32 cellular contexts compared by ENCODE assay signal in genomic region chr17:29278692-29279091, GRCh38. TPM values are rescaled to one million over a fixed set of nuclear protein-coding genes. Genes with fewer than 3 reads are reported as not detected.
DNase-seq lines count a peak whose midpoint lies in the region; ATAC-seq and TF ChIP-seq lines count a peak whose summit lies in the region.
"Had no signal": no experiment of that assay in that cellular context is flagged by ENCODE, and none has a peak within 500 bp of the region (broad histone marks: within the 10 kb centered on the region; RNA-seq: fewer than 3 reads in every experiment).

No MANE protein-coding gene starts in this region.

- H3K4me1 Mint-ChIP-seq in activated naive CD8-positive, alpha-beta T cell (ENCODE audit: low read depth): peaks cover 69% of the 10 kb centered on the region
- peaks cover 48% of the 10 kb centered on the region for H3K4me1 Mint-ChIP-seq in activated naive CD8-positive, alpha-beta T cell treated with anti-CD3 and anti-CD28 coated beads for 36 hours
- peaks cover 29% of the 10 kb centered on the region for H3K4me1 Mint-ChIP-seq in GM23338
- peaks cover 49 to 61% of the 10 kb centered on the region in 2 donors for H3K4me1 Mint-ChIP-seq in effector memory CD8-positive, alpha-beta T cell (ENCODE audit: low read depth in 2 of 2)

- H2AFZ ChIP-seq in GM23338: no peak overlapping the region

- peaks cover 33% of the 10 kb centered on the region for H3K36me3 Mint-ChIP-seq in activated naive CD8-positive, alpha-beta T cell
- peaks cover 95% of the 10 kb centered on the region for H3K36me3 Mint-ChIP-seq in activated naive CD8-positive, alpha-beta T cell treated with anti-CD3 and anti-CD28 coated beads for 36 hours
- H3K36me3 Mint-ChIP-seq in GM23338 (ENCODE audit: low read depth): peaks cover 88% of the 10 kb centered on the region
- H3K36me3 Mint-ChIP-seq in effector memory CD8-positive, alpha-beta T cell (ENCODE audit: insufficient read depth): peaks cover 96% of the 10 kb centered on the region

- peaks cover 15% of the 10 kb centered on the region; the same call in 1 of the 2 replicates for H3F3A ChIP-seq in GM23338 (replicated peaks; ENCODE audit: low read depth)

- peaks cover 100% of the 10 kb centered on the region for H3K79me2 ChIP-seq in GM23338 (replicated peaks; ENCODE audit: insufficient read depth)

- no peak overlapping the region for H3K27ac Mint-ChIP-seq in activated naive CD8-positive, alpha-beta T cell
- H3K27ac Mint-ChIP-seq in activated naive CD8-positive, alpha-beta T cell treated with anti-CD3 and anti-CD28 coated beads for 36 hours: no peak overlapping the region
- H3K27ac Mint-ChIP-seq in GM23338: no peak overlapping the region
- H3K27ac Mint-ChIP-seq in effector memory CD8-positive, alpha-beta T cell: peak overlapping the region; percentile 38 to 72
- H3K27ac Mint-ChIP-seq: HFFc6 had no signal

- no peaks in the 10 kb centered on the region for H3K9me2 ChIP-seq in GM23338 (ENCODE audit: insufficient read depth)

- in situ Hi-C loops in GM13977 (cut with MboI; ENCODE audit: low pct_unique_long_range_greater_than_20kb, low sequenced_read_pairs, unreplicated experiment): no loop called here

- H3K27ac ChIP-seq in GM23338 (ENCODE audit: low read depth): no peak overlapping the region
- H3K27ac ChIP-seq in stomach: no peak overlapping the region
- H3K27ac ChIP-seq: BLaER1 treated with 17β-estradiol and CSF1 and Interleukin-3, amounts not matched to agents 10 nM and 100 nM; HL-60; Peyer's patch had no signal

- TF ChIP-seq POLR2A in stomach (IDR thresholded peaks at IDR 0.05): no peak

- no peaks in the 10 kb centered on the region for H3K27me3 ChIP-seq in GM23338 (ENCODE audit: insufficient read depth)
- no peaks in the 10 kb centered on the region for H3K27me3 ChIP-seq in stomach
- H3K27me3 ChIP-seq: BLaER1 treated with 17β-estradiol and CSF1 and Interleukin-3, amounts not matched to agents 10 nM and 100 nM; Peyer's patch had no signal

- peaks cover 20% of the 10 kb centered on the region; the same call in 1 of the 2 replicates for H3K36me3 ChIP-seq in GM23338 (ENCODE audit: insufficient read depth)
- peaks cover 23 to 86% (median 73%) of the 10 kb centered on the region in 4 donors for H3K36me3 ChIP-seq in stomach

- TF ChIP-seq CTCF in GM23338 (conservative IDR thresholded peaks at IDR 0.05; ENCODE audit: low read depth in 2 of 2): no peak
- TF ChIP-seq CTCF in GM13977 (IDR thresholded peaks at IDR 0.05; ENCODE audit: extremely low read depth, insufficient read depth, missing control alignments): no peak
- TF ChIP-seq CTCF in stomach (IDR thresholded peaks at IDR 0.05): no peak

- H3K4me3 ChIP-seq in GM23338: no peak overlapping the region
- no peak overlapping the region for H3K4me3 ChIP-seq in stomach
- H3K4me3 ChIP-seq: BLaER1 treated with 17β-estradiol and CSF1 and Interleukin-3, amounts not matched to agents 10 nM and 100 nM; Peyer's patch had no signal

- H3K9me3 Mint-ChIP-seq in activated naive CD8-positive, alpha-beta T cell (ENCODE audit: low read depth): no peaks in the 10 kb centered on the region
- peaks cover 7% of the 10 kb centered on the region for H3K9me3 Mint-ChIP-seq in activated naive CD8-positive, alpha-beta T cell treated with anti-CD3 and anti-CD28 coated beads for 36 hours
- no peaks in the 10 kb centered on the region for H3K9me3 Mint-ChIP-seq in GM23338
- peaks cover 0 to 1% of the 10 kb centered on the region in 2 donors for H3K9me3 Mint-ChIP-seq in effector memory CD8-positive, alpha-beta T cell
- H3K9me3 Mint-ChIP-seq: HFFc6 had no signal

- intact Hi-C loops in stomach (cut with DNase I; ENCODE audit: low total_unique reads): no loop called here

- H3K4me3 Mint-ChIP-seq in activated naive CD8-positive, alpha-beta T cell: peak overlapping the region; percentile 28
- H3K4me3 Mint-ChIP-seq in activated naive CD8-positive, alpha-beta T cell treated with anti-CD3 and anti-CD28 coated beads for 36 hours: no peak overlapping the region
- no peak overlapping the region for H3K4me3 Mint-ChIP-seq in GM23338
- peak overlapping the region; percentile 25 to 46 for H3K4me3 Mint-ChIP-seq in effector memory CD8-positive, alpha-beta T cell

- no peaks in the 10 kb centered on the region for H3K27me3 Mint-ChIP-seq in activated naive CD8-positive, alpha-beta T cell
- H3K27me3 Mint-ChIP-seq in activated naive CD8-positive, alpha-beta T cell treated with anti-CD3 and anti-CD28 coated beads for 36 hours: no peaks in the 10 kb centered on the region
- peaks cover 7% of the 10 kb centered on the region for H3K27me3 Mint-ChIP-seq in GM23338 (ENCODE audit: insufficient read depth, low read depth, poor library complexity)
- no peaks in the 10 kb centered on the region for H3K27me3 Mint-ChIP-seq in effector memory CD8-positive, alpha-beta T cell
- H3K27me3 Mint-ChIP-seq: CD4-positive, alpha-beta memory T cell had no signal

- no peaks in the 10 kb centered on the region for H3K9me3 ChIP-seq in stomach
- H3K9me3 ChIP-seq: Peyer's patch had no signal

- TF ChIP-seq EP300 in stomach (IDR thresholded peaks at IDR 0.05): no peak

- DNase-seq in activated naive CD8-positive, alpha-beta T cell treated with anti-CD3 and anti-CD28 coated beads for 36 hours: no peak
- DNase-seq in GM23338 (ENCODE audit: low spot score) (no peak), GM13977 (ENCODE audit: low spot score) (no peak), stomach (no peak), SKM-1 treated with dmso at 0.1 percent for 144 hours (lab: John Stamatoyannopoulos, UW; ENCODE audit: unreplicated experiment) (no peak)
- no peak for DNase-seq in effector memory CD8-positive, alpha-beta T cell
- DNase-seq: AML-193; CD4-positive, alpha-beta memory T cell; COR-L47; DMS79; GF-D8; H7; HFFc6; Kasumi-1; MV-4-11; NCI-H1105 treated with DMSO at 0.1 percent for 48 hours; NCI-H146; NCI-H1930; NCI-H2107; NCI-H446 treated with DMSO at 0.1 percent for 48 hours; NCI-H526; NCI-H82; Peyer's patch; SHP77 treated with DMSO at 0.1 percent for 48 hours had no signal

- H3K4me1 ChIP-seq in GM23338 (ENCODE audit: insufficient read depth) (peaks cover 12% of the 10 kb centered on the region; the same call in 1 of the 2 replicates), stomach (peaks cover 41 to 96% (median 69%) of the 10 kb centered on the region in 4 donors)

- ATAC-seq in GM23338: no peak
- ATAC-seq in effector memory CD8-positive, alpha-beta T cell (replicated peaks): no peak

- H3K4me2 ChIP-seq in GM23338: 0 out of 2 replicates have a peak overlapping the region, but pooled peaks have one; percentile 14

- peaks cover 94% of the 10 kb centered on the region for H4K20me1 ChIP-seq in GM23338 (replicated peaks; ENCODE audit: insufficient read depth)

TF ChIP-seq in GM23338, 12 proteins besides CTCF, POLR2A, EP300 and RAD21 (continues in another document):
- no peak for TF ChIP-seq EZH2 (IDR thresholded peaks at IDR 0.05; ENCODE audit: low read depth, unreplicated experiment)
- no peak for TF ChIP-seq ETS1 (IDR thresholded peaks at IDR 0.05)
- no peak for TF ChIP-seq CREB1 (CRISPR knock-in tag; IDR thresholded peaks at IDR 0.05; ENCODE audit: low read depth)
- no peak for TF ChIP-seq NANOG (IDR thresholded peaks at IDR 0.05; ENCODE audit: borderline replicate concordance)
- no peak for TF ChIP-seq EZH2phosphoT487 (IDR thresholded peaks at IDR 0.05; ENCODE audit: unreplicated experiment)
- TF ChIP-seq ZNF114 (CRISPR knock-in tag; IDR thresholded peaks at IDR 0.05): no peak

TF ChIP-seq in PFSK-1, 5 proteins besides CTCF, POLR2A, EP300 and RAD21:
- TF ChIP-seq SIN3A (IDR thresholded peaks at IDR 0.05; ENCODE audit: borderline replicate concordance, insufficient read depth, low read length): no peak
- TF ChIP-seq POLR2AphosphoS5 (IDR thresholded peaks at IDR 0.05; ENCODE audit: low read depth, low read length): 0 out of 2 replicates have a peak, but pooled peaks have one; percentile 11

RNA-seq across cellular contexts. Expression of gene NUFIP2, which starts 15.3 kb away (rescaled TPM):
- total RNA-seq in activated naive CD8-positive, alpha-beta T cell treated with anti-CD3 and anti-CD28 coated beads for 36 hours: 10 to 100 TPM; 65.6 to 67.2 TPM
- total RNA-seq in GM23338 (2014; rRNA removed; shearing (Covaris generic)): 86.2 and 88.5 TPM in 2 replicates
- 20.4 and 22.2 TPM in 2 replicates for polyA plus RNA-seq in GM23338 (2016; fragmentation: Nextera tagmentation; extraction: Ambion mirVana)
- polyA plus RNA-seq in PFSK-1 (2012; ENCODE audit: insufficient read length, low read depth): 54.4 TPM
- 100 to 1,000 TPM in 1 of 5 donors, 10 to 100 TPM in 4; 22.0 to 151 (median 39.7) TPM for total RNA-seq in stomach
- polyA plus RNA-seq in stomach: 1 to 10 TPM; 5.6 to 6.9 (median 6.1) TPM

RNA-seq across cellular contexts. Expression of gene CRYBA1, which starts 32.0 kb away (rescaled TPM):
- not detected for total RNA-seq in activated naive CD8-positive, alpha-beta T cell treated with anti-CD3 and anti-CD28 coated beads for 36 hours
- total RNA-seq in GM23338 (2014; rRNA removed; shearing (Covaris generic)): not detected in 2 replicates
- polyA plus RNA-seq in GM23338 (2016; fragmentation: Nextera tagmentation; extraction: Ambion mirVana) (not detected in 2 replicates), stomach (not detected)
- not detected for polyA plus RNA-seq in PFSK-1 (2012; ENCODE audit: insufficient read length, low read depth)
- total RNA-seq in stomach: not detected
- total RNA-seq: A172; CD4-positive, alpha-beta memory T cell; H7; MCF 10A; Peyer's patch; T-helper 1 cell treated with Interleukin-12 subunit alpha and Interleukin-12 subunit beta and Interleukin-4 antibody, amounts not matched to agents 30 ng/mL and 1 ng/mL, for 36 hours had no signal
- polyA plus RNA-seq: AG04450; CD4-positive, alpha-beta memory T cell had no signal

Comparison
In these comparisons a context has a peak if more than half of its experiments do, and no peak if none do; other contexts are left out.
1. H3K4me3 Mint-ChIP-seq: peak in activated naive CD8-positive, alpha-beta T cell (single experiment) and effector memory CD8-positive, alpha-beta T cell (2 of 2); none in activated naive CD8-positive, alpha-beta T cell treated with anti-CD3 and anti-CD28 coated beads for 36 hours (single experiment) and GM23338 (single experiment).
2. H3K27ac Mint-ChIP-seq: peak in effector memory CD8-positive, alpha-beta T cell (2 of 2); none in activated naive CD8-positive, alpha-beta T cell (single experiment), activated naive CD8-positive, alpha-beta T cell treated with anti-CD3 and anti-CD28 coated beads for 36 hours (single experiment) and GM23338 (single experiment).